1 cellular context compared by ENCODE assay signal in the genomic region with DNA sequence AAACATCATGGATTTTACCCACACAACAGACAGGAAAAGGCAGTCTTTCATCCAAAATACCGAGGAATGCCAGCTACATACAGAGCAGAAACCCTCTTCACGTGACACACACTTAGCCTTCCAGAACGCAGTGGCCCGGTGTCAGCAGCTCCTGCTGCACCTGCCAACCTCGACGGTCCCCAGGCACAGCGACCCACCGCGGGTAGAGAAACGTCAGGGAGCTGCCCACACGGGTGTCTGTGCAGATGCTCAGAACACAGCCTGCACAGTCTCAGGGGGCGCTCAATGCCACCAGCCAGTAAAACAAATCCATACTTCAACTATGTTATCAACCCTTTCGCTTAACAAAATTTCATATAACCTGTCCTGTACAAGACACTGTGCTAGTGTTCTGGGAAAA.
TF ChIP-seq lines count a peak whose summit lies in the region.

No MANE protein-coding gene starts in this region.

TF ChIP-seq in SK-N-SH treated with all-trans-retinoic acid at 6 μM for 48 hours, 23 proteins besides CTCF, POLR2A, EP300 and RAD21 (continued from another document):
- TF ChIP-seq, protein P1, sequence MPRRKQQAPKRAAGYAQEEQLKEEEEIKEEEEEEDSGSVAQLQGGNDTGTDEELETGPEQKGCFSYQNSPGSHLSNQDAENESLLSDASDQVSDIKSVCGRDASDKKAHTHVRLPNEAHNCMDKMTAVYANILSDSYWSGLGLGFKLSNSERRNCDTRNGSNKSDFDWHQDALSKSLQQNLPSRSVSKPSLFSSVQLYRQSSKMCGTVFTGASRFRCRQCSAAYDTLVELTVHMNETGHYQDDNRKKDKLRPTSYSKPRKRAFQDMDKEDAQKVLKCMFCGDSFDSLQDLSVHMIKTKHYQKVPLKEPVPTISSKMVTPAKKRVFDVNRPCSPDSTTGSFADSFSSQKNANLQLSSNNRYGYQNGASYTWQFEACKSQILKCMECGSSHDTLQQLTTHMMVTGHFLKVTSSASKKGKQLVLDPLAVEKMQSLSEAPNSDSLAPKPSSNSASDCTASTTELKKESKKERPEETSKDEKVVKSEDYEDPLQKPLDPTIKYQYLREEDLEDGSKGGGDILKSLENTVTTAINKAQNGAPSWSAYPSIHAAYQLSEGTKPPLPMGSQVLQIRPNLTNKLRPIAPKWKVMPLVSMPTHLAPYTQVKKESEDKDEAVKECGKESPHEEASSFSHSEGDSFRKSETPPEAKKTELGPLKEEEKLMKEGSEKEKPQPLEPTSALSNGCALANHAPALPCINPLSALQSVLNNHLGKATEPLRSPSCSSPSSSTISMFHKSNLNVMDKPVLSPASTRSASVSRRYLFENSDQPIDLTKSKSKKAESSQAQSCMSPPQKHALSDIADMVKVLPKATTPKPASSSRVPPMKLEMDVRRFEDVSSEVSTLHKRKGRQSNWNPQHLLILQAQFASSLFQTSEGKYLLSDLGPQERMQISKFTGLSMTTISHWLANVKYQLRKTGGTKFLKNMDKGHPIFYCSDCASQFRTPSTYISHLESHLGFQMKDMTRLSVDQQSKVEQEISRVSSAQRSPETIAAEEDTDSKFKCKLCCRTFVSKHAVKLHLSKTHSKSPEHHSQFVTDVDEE (CRISPR knock-in tag; IDR thresholded peaks at IDR 0.05) = no peak
- TF ChIP-seq ZFP30 (CRISPR knock-in tag; IDR thresholded peaks at IDR 0.05) (no peak), OSR1 (CRISPR knock-in tag; IDR thresholded peaks at IDR 0.05) (no peak), RARB (CRISPR knock-in tag; IDR thresholded peaks at IDR 0.05) (no peak), CREB5 (CRISPR knock-in tag; IDR thresholded peaks at IDR 0.05; ENCODE audit: low read depth) (no peak)
- TF ChIP-seq, protein P2, sequence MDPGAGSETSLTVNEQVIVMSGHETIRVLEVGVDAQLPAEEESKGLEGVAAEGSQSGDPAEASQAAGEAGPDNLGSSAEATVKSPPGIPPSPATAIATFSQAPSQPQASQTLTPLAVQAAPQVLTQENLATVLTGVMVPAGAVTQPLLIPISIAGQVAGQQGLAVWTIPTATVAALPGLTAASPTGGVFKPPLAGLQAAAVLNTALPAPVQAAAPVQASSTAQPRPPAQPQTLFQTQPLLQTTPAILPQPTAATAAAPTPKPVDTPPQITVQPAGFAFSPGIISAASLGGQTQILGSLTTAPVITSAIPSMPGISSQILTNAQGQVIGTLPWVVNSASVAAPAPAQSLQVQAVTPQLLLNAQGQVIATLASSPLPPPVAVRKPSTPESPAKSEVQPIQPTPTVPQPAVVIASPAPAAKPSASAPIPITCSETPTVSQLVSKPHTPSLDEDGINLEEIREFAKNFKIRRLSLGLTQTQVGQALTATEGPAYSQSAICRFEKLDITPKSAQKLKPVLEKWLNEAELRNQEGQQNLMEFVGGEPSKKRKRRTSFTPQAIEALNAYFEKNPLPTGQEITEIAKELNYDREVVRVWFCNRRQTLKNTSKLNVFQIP (CRISPR knock-in tag; IDR thresholded peaks at IDR 0.05; ENCODE audit: borderline replicate concordance, low read depth) = no peak
TF ChIP-seq in SK-N-SH treated with all-trans-retinoic acid at 6 μM for 48 hours: peak in this region for 0.
